ENCODE assay signal across 1 cellular context in the genomic region with DNA sequence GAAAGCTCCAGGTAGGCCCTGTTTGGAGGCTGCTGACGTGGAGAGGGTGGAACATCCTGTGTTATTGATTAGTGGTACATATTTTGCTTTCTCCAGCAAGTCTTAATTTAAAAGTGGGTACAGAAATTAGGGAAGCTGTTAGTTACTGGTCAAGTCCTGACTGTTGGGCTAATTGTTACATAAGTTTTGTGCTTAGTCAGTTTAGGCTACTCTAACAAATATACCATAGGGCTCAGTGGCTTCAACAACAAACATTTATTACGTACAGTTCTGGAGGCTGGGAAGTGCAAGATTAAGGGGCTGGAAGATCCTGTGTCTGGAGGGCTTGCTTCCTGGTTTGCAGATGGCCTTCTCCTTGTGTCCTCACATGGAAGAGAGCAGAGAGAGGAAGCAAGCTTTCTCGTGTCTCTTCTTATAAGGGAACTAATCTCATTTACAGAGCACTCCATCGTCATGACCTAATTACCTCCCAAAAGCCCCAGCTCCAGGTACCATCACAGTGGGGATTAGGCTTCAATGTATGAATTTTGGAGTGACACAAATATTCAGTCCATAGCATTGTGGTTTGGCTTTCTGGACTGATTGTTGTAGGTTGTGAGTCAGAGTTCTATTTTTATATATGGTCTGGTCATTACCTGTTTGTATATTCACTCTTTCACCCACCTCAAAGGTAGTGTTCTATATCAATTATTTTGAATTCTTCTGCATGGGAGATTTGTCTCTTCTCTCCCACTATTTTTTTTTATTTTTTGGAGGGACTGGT.
TF ChIP-seq lines count a peak whose summit lies in the region.

No MANE protein-coding gene starts in this region.

TF ChIP-seq in GM23338, 12 proteins besides CTCF, POLR2A, EP300 and RAD21 (continued from another document):
- no peak for TF ChIP-seq ZNF462 (CRISPR knock-in tag; IDR thresholded peaks at IDR 0.05)
